8 cellular contexts compared by ENCODE assay signal in the genomic region with DNA sequence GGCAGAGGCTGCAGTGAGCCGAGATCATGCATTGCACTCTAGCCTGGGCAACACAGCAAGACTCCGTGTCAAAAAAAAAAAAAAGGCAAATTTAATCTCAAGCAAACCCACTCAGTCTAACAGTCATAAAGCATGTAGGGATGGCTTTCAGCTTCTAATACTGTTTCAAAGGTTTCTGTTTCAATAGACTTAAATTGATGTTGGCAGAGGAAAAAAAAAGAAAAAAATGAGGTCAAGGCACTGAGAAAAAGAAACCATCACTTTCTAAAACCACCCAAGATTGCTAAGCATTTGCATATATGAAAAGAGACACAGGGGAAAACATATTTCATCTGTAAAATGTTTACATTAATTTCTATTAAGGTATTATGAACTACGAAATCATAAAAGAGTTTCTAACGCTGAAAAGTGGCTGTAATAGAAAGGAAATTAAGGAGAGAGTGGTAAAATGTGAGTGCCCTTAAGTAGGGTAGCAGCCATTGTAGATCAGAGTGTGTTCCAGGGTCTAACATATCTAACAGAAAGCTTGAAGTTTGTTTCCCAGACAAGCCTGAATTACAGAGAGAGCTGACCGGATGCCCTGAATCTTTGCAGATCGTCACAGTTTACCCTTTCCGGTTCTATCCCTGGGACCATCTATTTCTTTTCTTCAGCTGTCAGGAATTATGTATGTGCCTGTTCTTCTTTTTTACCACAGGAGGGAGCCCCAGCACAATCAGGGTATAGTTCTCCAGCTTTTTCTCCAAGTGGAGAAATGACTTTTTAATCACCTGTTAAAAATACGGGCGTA.
DNase-seq lines count a peak whose midpoint lies in the region; ATAC-seq and TF ChIP-seq lines count a peak whose summit lies in the region.

No MANE protein-coding gene starts in this region.

- no peak overlapping the region for H3K4me3 ChIP-seq in prostate gland

- no peaks in the 10 kb centered on the region for H3K36me3 ChIP-seq in prostate gland

- ATAC-seq in GM21447 (IDR thresholded peaks at IDR 0.05; ENCODE audit: unreplicated experiment), result peak; percentile 69
- peak; percentile 33 for ATAC-seq in esophagus mucosa
- no peak for ATAC-seq in GM18909 (IDR thresholded peaks at IDR 0.05; ENCODE audit: poor library complexity, unreplicated experiment)

- TF ChIP-seq CTCF in prostate gland (IDR thresholded peaks at IDR 0.05), result peak; percentile 11 to 55 (median 43)

- H3K27me3 ChIP-seq in prostate gland (replicated peaks; ENCODE audit: insufficient read depth), result no peaks in the 10 kb centered on the region

- DNase-seq in EL, result peak; percentile 46
- peak; percentile 32 for DNase-seq in KBM-7
- peak; percentile 76 for DNase-seq in RKO (ENCODE audit: low spot score)
- DNase-seq in prostate gland (ENCODE audit: low spot score), result no peak
- DNase-seq in stimulated activated naive CD4-positive, alpha-beta T cell treated with Interleukin-2 at 50 U/mL for 16 hours (lab: John Stamatoyannopoulos, UW), result no peak

- intact Hi-C loops in prostate gland (cut with DNase I), result no loop called here

- TF ChIP-seq POLR2A in prostate gland (IDR thresholded peaks at IDR 0.05), result no peak

- no peaks in the 10 kb centered on the region for H3K9me3 ChIP-seq in prostate gland

- 31% methylated on average over 9 of the region's 9 CpGs for WGBS in prostate gland

- in situ Hi-C loops in KBM-7 (cut with MboI; ENCODE audit: low pct_unique_long_range_greater_than_20kb, low sequenced_read_pairs), result no loop called here

- no peak overlapping the region for H3K27ac ChIP-seq in prostate gland

- no peaks in the 10 kb centered on the region for H3K4me1 ChIP-seq in prostate gland (replicated peaks)

Comparison
In these comparisons a context has a peak if more than half of its experiments do, and no peak if none do; other contexts are left out.
1. DNase-seq: peak in EL (single experiment), KBM-7 (single experiment) and RKO (single experiment); none in prostate gland (single experiment) and stimulated activated naive CD4-positive, alpha-beta T cell treated with Interleukin-2 at 50 U/mL for 16 hours (single experiment).